8 cellular contexts compared by ENCODE assay signal in genomic region chr19:47130589-47131168, GRCh38.
DNase-seq lines count a peak whose midpoint lies in the region; ATAC-seq lines count a peak whose summit lies in the region.

Gene SAE1, plus strand, starts transcription at chr19:47130835. Its CDS starts 96 bp downstream, at chr19:47130931.

- peak; percentile 78 for ATAC-seq in GM18502 (IDR thresholded peaks at IDR 0.05; ENCODE audit: poor library complexity, unreplicated experiment)
- ATAC-seq in HG02981 (IDR thresholded peaks at IDR 0.05; ENCODE audit: unreplicated experiment), result peak; percentile 78
- ATAC-seq in GM21576 (IDR thresholded peaks at IDR 0.05; ENCODE audit: unreplicated experiment), result no peak

- DNase-seq in NCI-H2029 treated with DMSO at 0.1 percent for 48 hours (lab: John Stamatoyannopoulos, UW), result peak; percentile 84
- DNase-seq in T-helper 9 cell, result peak; percentile 79
- DNase-seq in astrocyte of the hippocampus (ENCODE audit: low read depth, low spot score), result peak; percentile 99
- DNase-seq in hippocampal formation (lab: John Stamatoyannopoulos, UW), result peak; percentile 84 to 88
- DNase-seq in retina, result peak; percentile 97
